Comparison of ENCODE assay signal across 8 cellular contexts in the genomic region with DNA sequence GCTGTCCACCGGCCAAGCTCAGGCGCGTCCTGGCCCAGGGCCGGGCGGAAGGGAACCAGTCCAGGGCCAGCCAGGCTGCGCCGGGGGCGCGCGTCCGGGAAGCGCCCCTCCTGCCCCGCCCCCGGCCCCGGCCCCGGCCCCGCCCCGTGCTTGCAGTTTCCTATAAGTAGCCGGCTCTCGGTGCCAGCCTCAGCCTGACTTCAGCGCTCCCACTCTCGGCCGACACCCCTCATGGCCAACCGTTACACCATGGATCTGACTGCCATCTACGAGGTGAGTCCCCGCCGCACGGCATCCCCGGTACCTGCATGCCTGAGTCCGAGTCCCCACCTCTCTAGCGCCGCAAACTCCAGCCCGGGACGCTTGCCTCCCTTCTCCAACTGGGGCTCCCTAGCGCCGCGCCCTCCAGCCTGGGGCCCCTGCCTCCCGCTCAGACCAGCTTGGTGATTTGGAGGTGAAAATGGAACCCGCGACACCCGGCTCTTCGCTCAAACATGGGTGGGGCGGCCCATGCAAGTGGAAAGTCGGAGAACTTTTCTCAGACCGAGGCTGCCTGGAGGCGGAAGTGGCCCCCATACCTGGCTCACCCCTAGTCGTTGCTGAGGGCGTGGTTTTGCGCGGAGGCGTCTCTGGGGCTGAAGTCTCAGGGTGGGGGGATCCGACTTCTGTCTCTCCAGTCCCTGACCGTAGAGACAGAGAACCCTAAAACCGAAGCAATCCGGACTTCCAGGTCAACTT. TPM values are rescaled to one million over a fixed set of nuclear protein-coding genes. Genes with fewer than 3 reads are reported as not detected.
DNase-seq lines count a peak whose midpoint lies in the region; ATAC-seq, FAIRE-seq and TF ChIP-seq lines count a peak whose summit lies in the region.

A gene with protein sequence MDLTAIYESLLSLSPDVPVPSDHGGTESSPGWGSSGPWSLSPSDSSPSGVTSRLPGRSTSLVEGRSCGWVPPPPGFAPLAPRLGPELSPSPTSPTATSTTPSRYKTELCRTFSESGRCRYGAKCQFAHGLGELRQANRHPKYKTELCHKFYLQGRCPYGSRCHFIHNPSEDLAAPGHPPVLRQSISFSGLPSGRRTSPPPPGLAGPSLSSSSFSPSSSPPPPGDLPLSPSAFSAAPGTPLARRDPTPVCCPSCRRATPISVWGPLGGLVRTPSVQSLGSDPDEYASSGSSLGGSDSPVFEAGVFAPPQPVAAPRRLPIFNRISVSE (plus strand): TSS at position 192 of the 738 bp plus-strand sequence. CDS start 58 bp downstream, at position 250.

- DNase-seq in A549 (ENCODE audit: low read depth in 1 of 2, low spot score in 1 of 2) (peak; percentile 93 to 95), MV-4-11 (lab: John Stamatoyannopoulos, UW) (peak; percentile 75), T-helper 22 cell (ENCODE audit: low read depth) (peak; percentile 80), anterior cingulate cortex (lab: John Stamatoyannopoulos, UW) (peak in 56 of 58 donors; percentile 10 to 90 (median 73)), hepatic stellate cell (ENCODE audit: low spot score) (peak; percentile 89), retinal pigment epithelial cell (ENCODE audit: low read depth) (no peak), aorta (peak; percentile 93 to 98)

- H3K27me3 ChIP-seq in aorta (ENCODE audit: control insufficient read depth in 1 of 2, insufficient read depth in 2 of 2, low read length in 1 of 2), result peaks cover 0 to 2% of the 10 kb centered on the region in 2 donors

- POLR2A ChIA-PET in A549 (lab: Yijun Ruan, JAX), result interaction anchor here (0.6 to 9.4 kb wide), 10 partner anchors 9 to 64 kb away, joined by 3 to 140 read pairs (median 6); a partner anchor contains a TSS

- TF ChIP-seq POLR2A in A549 (IDR thresholded peaks at IDR 0.05; ENCODE audit: low read length), result peak; percentile 100

- CTCF ChIA-PET in A549 (lab: Yijun Ruan, JAX), result interaction anchor here (1.6 to 21.4 kb wide), 5 partner anchors 9 to 126 kb away, joined by 4 to 457 read pairs (median 12); a partner anchor contains a TSS

- peaks cover 0 to 2% of the 10 kb centered on the region in 2 donors for H3K36me3 ChIP-seq in aorta (ENCODE audit: control insufficient read depth in 1 of 2, insufficient read depth in 2 of 2, low read length in 1 of 2)

- H3K9me3 ChIP-seq in A549 (no peaks in the 10 kb centered on the region), aorta (ENCODE audit: control insufficient read depth, low read length) (no peaks in the 10 kb centered on the region)

- TF ChIP-seq EP300 in A549 (IDR thresholded peaks at IDR 0.05), result no peak

- H3K4me3 ChIP-seq in A549 (peak within 1 kb of the TSS; percentile 76), retinal pigment epithelial cell (ENCODE audit: low read length) (peak within 1 kb of the TSS; percentile 89), aorta (ENCODE audit: low read length in 2 of 2) (peak within 1 kb of the TSS; percentile 79 to 89)

- FAIRE-seq in A549 (lab: Jason Lieb, UNC), result no peak

- WGBS in A549 (ENCODE audit: missing lambda C conversion rate), result 2% methylated on average over 46 of the region's 55 CpGs
- 0% methylated on average over 51 to 55 of the region's 55 CpGs for WGBS in aorta, 2 donors

- TF ChIP-seq RAD21 in A549 (conservative IDR thresholded peaks at IDR 0.05 in 1 of 2, IDR thresholded peaks at IDR 0.05 in 1 of 2), result 0 out of 5 replicates have a peak, but pooled peaks of 1 of the 2 experiments have one; percentile 39

- intact Hi-C loops in aorta (cut with DNase I), result loop anchor here (10.0 kb wide), 1 partner anchor 1152 kb away; a partner anchor contains a TSS

- ATAC-seq in A549 (peak; percentile 15 to 37), GM18520 (IDR thresholded peaks at IDR 0.05; ENCODE audit: unreplicated experiment) (peak; percentile 14), aorta (ENCODE audit: low FRiP score) (peak; percentile 55)

- TF ChIP-seq CTCF in A549 (IDR thresholded peaks at IDR 0.05) (peak; percentile 22; the same call in 1 of the 3 replicates), retinal pigment epithelial cell (conservative IDR thresholded peaks at IDR 0.05; ENCODE audit: low read depth, low read length) (peak; percentile 8)

- H3K4me1 ChIP-seq in A549 (peaks cover 70% of the 10 kb centered on the region), aorta (ENCODE audit: control insufficient read depth in 1 of 2, insufficient read depth in 2 of 2, low read length in 2 of 2) (no peaks in the 10 kb centered on the region)

- peak within 1 kb of the TSS; percentile 95 for H3K4me2 ChIP-seq in A549

- H3K27ac ChIP-seq in A549 (peak within 1 kb of the TSS; percentile 94 to 99), aorta (ENCODE audit: low read depth in 1 of 2, low read length in 2 of 2) (peak within 1 kb of the TSS; percentile 74 to 97)

TF ChIP-seq in A549, 52 proteins besides CTCF, POLR2A, EP300 and RAD21 (continues in another document):
- TF ChIP-seq HOXA7 (CRISPR knock-in tag; IDR thresholded peaks at IDR 0.05) (no peak; the same call in 1 of the 2 replicates), EHMT2 (IDR thresholded peaks at IDR 0.05; ENCODE audit: low read depth) (no peak), HOXB5 (CRISPR knock-in tag; IDR thresholded peaks at IDR 0.05) (no peak), NFE2L2 (conservative IDR thresholded peaks at IDR 0.05; ENCODE audit: low read length) (no peak), MAFK (IDR thresholded peaks at IDR 0.05; ENCODE audit: partially characterized antibody) (no peak), HDAC2 (IDR thresholded peaks at IDR 0.05) (0 out of 2 replicates have a peak, but pooled peaks have one; percentile 41), SMC3 (IDR thresholded peaks at IDR 0.05) (no peak; the same call in 2 of the 3 replicates), MYC (IDR thresholded peaks at IDR 0.05; ENCODE audit: borderline replicate concordance, low read length) (no peak), JUNB (IDR thresholded peaks at IDR 0.05) (no peak), RCOR1 (IDR thresholded peaks at IDR 0.05; ENCODE audit: low read depth, low read length) (no peak), SREBF2 (IDR thresholded peaks at IDR 0.05) (no peak), TFCP2L1 (CRISPR knock-in tag; IDR thresholded peaks at IDR 0.05) (peak; percentile 78), RFX5 (IDR thresholded peaks at IDR 0.05) (0 out of 2 replicates have a peak, but pooled peaks have one; percentile 31), TP53 (CRISPR knock-in tag; IDR thresholded peaks at IDR 0.05) (peak; percentile 68; the same call in 1 of the 2 replicates)
- TF ChIP-seq, protein P1, sequence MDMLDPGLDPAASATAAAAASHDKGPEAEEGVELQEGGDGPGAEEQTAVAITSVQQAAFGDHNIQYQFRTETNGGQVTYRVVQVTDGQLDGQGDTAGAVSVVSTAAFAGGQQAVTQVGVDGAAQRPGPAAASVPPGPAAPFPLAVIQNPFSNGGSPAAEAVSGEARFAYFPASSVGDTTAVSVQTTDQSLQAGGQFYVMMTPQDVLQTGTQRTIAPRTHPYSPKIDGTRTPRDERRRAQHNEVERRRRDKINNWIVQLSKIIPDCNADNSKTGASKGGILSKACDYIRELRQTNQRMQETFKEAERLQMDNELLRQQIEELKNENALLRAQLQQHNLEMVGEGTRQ (IDR thresholded peaks at IDR 0.05), result peak; percentile 16; the same call in 1 of the 2 replicates
- TF ChIP-seq, protein P2, sequence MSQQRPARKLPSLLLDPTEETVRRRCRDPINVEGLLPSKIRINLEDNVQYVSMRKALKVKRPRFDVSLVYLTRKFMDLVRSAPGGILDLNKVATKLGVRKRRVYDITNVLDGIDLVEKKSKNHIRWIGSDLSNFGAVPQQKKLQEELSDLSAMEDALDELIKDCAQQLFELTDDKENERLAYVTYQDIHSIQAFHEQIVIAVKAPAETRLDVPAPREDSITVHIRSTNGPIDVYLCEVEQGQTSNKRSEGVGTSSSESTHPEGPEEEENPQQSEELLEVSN (IDR thresholded peaks at IDR 0.05; ENCODE audit: borderline replicate concordance, low read depth), result peak; percentile 62; the same call in 1 of the 2 replicates
- TF ChIP-seq, protein P3, sequence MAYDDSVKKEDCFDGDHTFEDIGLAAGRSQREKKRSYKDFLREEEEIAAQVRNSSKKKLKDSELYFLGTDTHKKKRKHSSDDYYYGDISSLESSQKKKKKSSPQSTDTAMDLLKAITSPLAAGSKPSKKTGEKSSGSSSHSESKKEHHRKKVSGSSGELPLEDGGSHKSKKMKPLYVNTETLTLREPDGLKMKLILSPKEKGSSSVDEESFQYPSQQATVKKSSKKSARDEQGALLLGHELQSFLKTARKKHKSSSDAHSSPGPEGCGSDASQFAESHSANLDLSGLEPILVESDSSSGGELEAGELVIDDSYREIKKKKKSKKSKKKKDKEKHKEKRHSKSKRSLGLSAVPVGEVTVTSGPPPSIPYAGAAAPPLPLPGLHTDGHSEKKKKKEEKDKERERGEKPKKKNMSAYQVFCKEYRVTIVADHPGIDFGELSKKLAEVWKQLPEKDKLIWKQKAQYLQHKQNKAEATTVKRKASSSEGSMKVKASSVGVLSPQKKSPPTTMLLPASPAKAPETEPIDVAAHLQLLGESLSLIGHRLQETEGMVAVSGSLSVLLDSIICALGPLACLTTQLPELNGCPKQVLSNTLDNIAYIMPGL (CRISPR knock-in tag; IDR thresholded peaks at IDR 0.05; ENCODE audit: borderline replicate concordance), result no peak

RNA-seq across cellular contexts. Expression of the gene that starts here (rescaled TPM):
- 29.1 and 35.6 TPM in 2 replicates for polyA plus RNA-seq in A549 (2011; rRNA removed)
- polyA plus RNA-seq in A549 (2012; cell fraction: cytosol; rRNA removed), result 37.1 and 59.9 TPM in 2 replicates
- polyA plus RNA-seq in A549 (2012; cell fraction: nucleus; rRNA removed), result 113 and 124 TPM in 2 replicates
- polyA plus RNA-seq in A549 (2017; fragmentation: RNase III; extraction: RNeasy Plus Mini Kit Qiagen cat#74134 plus additional on column Dnase treatment), result 16.5 to 22.1 TPM (median 18.3 TPM) in 3 replicates
- 13.2 and 18.9 TPM in 2 replicates for polyA minus RNA-seq in A549 (2011; rRNA and poly(A)+ RNA removed)
- 100 to 1,000 TPM; 205 to 955 TPM for total RNA-seq in aorta
- 100 to 1,000 TPM; 124 to 360 TPM for polyA plus RNA-seq in aorta
